Comparison of ENCODE assay signal across 22 cellular contexts in genomic region chr15:85943825-85944224, GRCh38.
DNase-seq lines count a peak whose midpoint lies in the region; ATAC-seq and FAIRE-seq lines count a peak whose summit lies in the region.
"Had no signal": no experiment of that assay in that cellular context is flagged by ENCODE, and none has a peak within 500 bp of the region (broad histone marks: within the 10 kb centered on the region; RNA-seq: fewer than 3 reads in every experiment).

No MANE protein-coding gene starts in this region.

- H3K4me3 ChIP-seq in small intestine (ENCODE audit: low read depth in 1 of 2, low read length in 2 of 2): no peak overlapping the region
- H3K4me3 ChIP-seq: A549, BLaER1, GM12878, GM23338 had no signal

- H3K4me1 ChIP-seq in small intestine (ENCODE audit: control insufficient read depth in 2 of 2, insufficient read depth in 1 of 2, low read depth in 1 of 2, low read length in 1 of 2): no peaks in the 10 kb centered on the region
- H3K4me1 ChIP-seq: A549 had no signal

- no peaks in the 10 kb centered on the region for H3K36me3 ChIP-seq in small intestine (ENCODE audit: control insufficient read depth in 2 of 2, insufficient read depth in 2 of 2, low read length in 2 of 2)
- H3K36me3 ChIP-seq: BLaER1 had no signal

- FAIRE-seq in small intestine (lab: Jason Lieb, UNC): no peak
- FAIRE-seq: A549, GM12878, GM19239, H54, HepG2 had no signal

- H3K9me3 ChIP-seq in small intestine (ENCODE audit: control insufficient read depth, low read depth): no peaks in the 10 kb centered on the region
- H3K9me3 ChIP-seq: A549 had no signal

- DNase-seq in NCI-H1694 treated with DMSO at 0.1 percent for 48 hours (lab: John Stamatoyannopoulos, UW): peak; percentile 10
- DNase-seq in NCI-H1694 (lab: John Stamatoyannopoulos, UW): no peak
- DNase-seq in NCI-H524 (lab: John Stamatoyannopoulos, UW): peak; percentile 18 to 73
- DNase-seq in inferior parietal cortex (ENCODE audit: extremely low spot score): peak; percentile 8
- peak; percentile 56 for DNase-seq in superior temporal gyrus (ENCODE audit: extremely low spot score)
- DNase-seq in small intestine: no peak
- DNase-seq: AML-193; CD4-positive, alpha-beta memory T cell; DMS53; DND-41; EL; HCEC 1CT had no signal

- no peak for ATAC-seq in HG03095 (IDR thresholded peaks at IDR 0.05; ENCODE audit: unreplicated experiment)
- no peak for ATAC-seq in HG03354 (IDR thresholded peaks at IDR 0.05; ENCODE audit: poor library complexity, severe bottlenecking, unreplicated experiment)
- ATAC-seq: GM12878, GM23338, HepG2 had no signal

- H3K27me3 ChIP-seq in small intestine (ENCODE audit: control insufficient read depth in 2 of 2, insufficient read depth in 2 of 2, low read length in 2 of 2): no peaks in the 10 kb centered on the region
- H3K27me3 ChIP-seq: BLaER1 had no signal

- WGBS in small intestine, 3 donors: 72 to 81% (median 78%) methylated on average over 4 of the region's 4 CpGs

- H3K27ac ChIP-seq in small intestine (ENCODE audit: low read depth in 1 of 2, low read length in 1 of 2): no peak overlapping the region
- H3K27ac ChIP-seq: 22Rv1, A549 had no signal

Comparison
In these comparisons a context has a peak if more than half of its experiments do, and no peak if none do; other contexts are left out.
1. DNase-seq: peak in NCI-H1694 treated with DMSO at 0.1 percent for 48 hours (single experiment), NCI-H524 (2 of 2), inferior parietal cortex (single experiment) and superior temporal gyrus (single experiment); none in NCI-H1694 (single experiment) and small intestine (single experiment).